Comparison of ENCODE assay signal across 8 cellular contexts in genomic region chr10:100562806-100563293, GRCh38.
DNase-seq lines count a peak whose midpoint lies in the region; ATAC-seq lines count a peak whose summit lies in the region.

No MANE protein-coding gene starts in this region.

- peak; percentile 51 for DNase-seq in NCI-H748 (lab: John Stamatoyannopoulos, UW; ENCODE audit: unreplicated experiment)
- DNase-seq in NCI-H748 treated with DMSO at 0.1 percent for 48 hours (lab: John Stamatoyannopoulos, UW) = no peak
- peak; percentile 52 for DNase-seq in HuH-7.5 (ENCODE audit: low spot score)
- peak; percentile 27 to 33 for DNase-seq in activated T-cell treated with anti-CD3 and anti-CD28 coated beads, Interleukin-2, amount 50 U/mL, for 48 hours
- DNase-seq in hippocampal formation (lab: John Stamatoyannopoulos, UW) = peak; percentile 13 to 15
- peak; percentile 7 for DNase-seq in stimulated activated CD4-positive, alpha-beta T cell treated with anti-CD3 and anti-CD28 coated beads, Interleukin-4, amount 100 ng/mL, for 1 hour
- no peak for DNase-seq in NCI-H2081 treated with DMSO at 0.1 percent for 48 hours (lab: John Stamatoyannopoulos, UW)

- no peak for ATAC-seq in HG02885 (IDR thresholded peaks at IDR 0.05; ENCODE audit: poor library complexity, unreplicated experiment)

Comparison
In these comparisons a context has a peak if more than half of its experiments do, and no peak if none do; other contexts are left out.
1. DNase-seq: peak in NCI-H748 (single experiment), HuH-7.5 (single experiment), activated T-cell treated with anti-CD3 and anti-CD28 coated beads, Interleukin-2, amount 50 U/mL, for 48 hours (2 of 2), hippocampal formation (2 of 2) and stimulated activated CD4-positive, alpha-beta T cell treated with anti-CD3 and anti-CD28 coated beads, Interleukin-4, amount 100 ng/mL, for 1 hour (single experiment); none in NCI-H748 treated with DMSO at 0.1 percent for 48 hours (single experiment) and NCI-H2081 treated with DMSO at 0.1 percent for 48 hours (single experiment).